In the genomic region with DNA sequence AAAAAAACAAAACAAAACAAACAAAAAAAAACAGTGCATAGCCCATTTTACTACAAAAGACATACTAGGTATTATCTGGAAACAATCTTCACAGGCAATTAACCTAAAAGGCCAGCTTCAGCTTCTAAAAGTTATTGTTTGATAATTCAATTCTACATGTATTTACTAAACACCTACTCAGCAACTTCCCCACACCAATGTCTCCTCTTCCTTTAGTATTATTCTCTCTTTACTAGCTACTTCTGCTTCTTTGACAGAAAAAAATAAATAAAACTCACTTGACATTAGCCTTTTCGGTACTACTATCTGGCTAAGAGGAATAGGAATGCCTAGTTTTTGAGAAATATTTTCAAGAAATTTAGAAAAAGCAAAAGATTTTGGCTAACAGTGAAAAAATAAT, we compare ENCODE assay signal across 15 cellular contexts. TPM values are rescaled to one million over a fixed set of nuclear protein-coding genes. Genes with fewer than 3 reads are reported as not detected.
DNase-seq lines count a peak whose midpoint lies in the region; ATAC-seq and TF ChIP-seq lines count a peak whose summit lies in the region.
"Had no signal": no experiment of that assay in that cellular context is flagged by ENCODE, and none has a peak within 500 bp of the region (broad histone marks: within the 10 kb centered on the region; RNA-seq: fewer than 3 reads in every experiment).

No MANE protein-coding gene starts in this region.

- H3K4me3 Mint-ChIP-seq in natural killer cell: no peak overlapping the region
- H3K4me3 Mint-ChIP-seq in natural killer cell treated with Interleukin-12 subunit alpha and Interleukin-12 subunit beta and Interleukin-15 and Interleukin-18, amount 100 ng/mL, for 72 hours: no peak overlapping the region
- no peak overlapping the region for H3K4me3 Mint-ChIP-seq in endodermal cell
- H3K4me3 Mint-ChIP-seq: activated CD8-positive, alpha-beta memory T cell treated with anti-CD3 and anti-CD28 coated beads, Interleukin-2, amount 10 ng/mL, durations not matched to agents 7 days and 5 days had no signal

- no peak for TF ChIP-seq CTCF in natural killer cell (IDR thresholded peaks at IDR 0.05)
- no peak for TF ChIP-seq CTCF in endodermal cell (conservative IDR thresholded peaks at IDR 0.05)
- no peak for TF ChIP-seq CTCF in GM13977 (IDR thresholded peaks at IDR 0.05; ENCODE audit: extremely low read depth, insufficient read depth, missing control alignments)
- TF ChIP-seq CTCF in WERI-Rb-1 (IDR thresholded peaks at IDR 0.05; ENCODE audit: low read depth, low read length): no peak

- H3K9ac ChIP-seq in endodermal cell (ENCODE audit: extremely low read depth, low read length, poor library complexity, severe bottlenecking): no peak overlapping the region

- intact Hi-C loops in natural killer cell (cut with micrococcal nuclease): no loop called here

- ATAC-seq in natural killer cell: no peak
- no peak for ATAC-seq in natural killer cell treated with Interleukin-12 subunit alpha and Interleukin-12 subunit beta and Interleukin-15 and Interleukin-18, amount 100 ng/mL, for 72 hours
- ATAC-seq: activated CD8-positive, alpha-beta memory T cell treated with anti-CD3 and anti-CD28 coated beads, Interleukin-2, amount 10 ng/mL, durations not matched to agents 7 days and 5 days; Right ventricle myocardium inferior; upper lobe of right lung had no signal

- H3K36me3 Mint-ChIP-seq in natural killer cell (no peaks in the 10 kb centered on the region), endodermal cell (ENCODE audit: low read depth) (no peaks in the 10 kb centered on the region)
- H3K36me3 Mint-ChIP-seq in natural killer cell treated with Interleukin-12 subunit alpha and Interleukin-12 subunit beta and Interleukin-15 and Interleukin-18, amount 100 ng/mL, for 72 hours: no peaks in the 10 kb centered on the region

- H3K27ac ChIP-seq in endodermal cell (ENCODE audit: low read depth, low read length) (no peak overlapping the region), WERI-Rb-1 (no peak overlapping the region)
- H3K27ac ChIP-seq: adrenal gland, upper lobe of right lung had no signal

- H3K4me1 ChIP-seq in endodermal cell (ENCODE audit: control insufficient read depth, insufficient read depth, low read length): peaks cover 4% of the 10 kb centered on the region

- no peaks in the 10 kb centered on the region for H3K27me3 ChIP-seq in endodermal cell (ENCODE audit: control insufficient read depth, insufficient read depth, low read length, poor library complexity, severe bottlenecking)
- H3K27me3 ChIP-seq in WERI-Rb-1 (ENCODE audit: insufficient read depth, low read depth, severe bottlenecking): no peaks in the 10 kb centered on the region
- H3K27me3 ChIP-seq: adrenal gland, upper lobe of right lung had no signal

- in situ Hi-C loops in GM13977 (cut with MboI; ENCODE audit: low pct_unique_long_range_greater_than_20kb, low sequenced_read_pairs, unreplicated experiment): no loop called here

- no peaks in the 10 kb centered on the region for H3K9me3 Mint-ChIP-seq in natural killer cell
- no peaks in the 10 kb centered on the region for H3K9me3 Mint-ChIP-seq in natural killer cell treated with Interleukin-12 subunit alpha and Interleukin-12 subunit beta and Interleukin-15 and Interleukin-18, amount 100 ng/mL, for 72 hours
- no peaks in the 10 kb centered on the region for H3K9me3 Mint-ChIP-seq in endodermal cell

- peaks cover 10% of the 10 kb centered on the region for H3K36me3 ChIP-seq in endodermal cell (ENCODE audit: control insufficient read depth, insufficient read depth, low read length)
- peaks cover 11% of the 10 kb centered on the region for H3K36me3 ChIP-seq in WERI-Rb-1
- H3K36me3 ChIP-seq: adrenal gland, upper lobe of right lung had no signal

- DNase-seq in natural killer cell (no peak), OCI-M1 (lab: John Stamatoyannopoulos, UW) (peak; percentile 23), endodermal cell (no peak), GM13977 (ENCODE audit: low spot score) (no peak), WERI-Rb-1 (no peak), NCI-H1092 (lab: John Stamatoyannopoulos, UW) (no peak), NCI-H446 (lab: John Stamatoyannopoulos, UW) (no peak)
- no peak for DNase-seq in natural killer cell treated with Interleukin-12 subunit alpha and Interleukin-12 subunit beta and Interleukin-15 and Interleukin-18, amount 100 ng/mL, for 72 hours (ENCODE audit: low spot score)
- DNase-seq: activated CD8-positive, alpha-beta memory T cell treated with anti-CD3 and anti-CD28 coated beads, Interleukin-2, amount 10 ng/mL, durations not matched to agents 7 days and 5 days; adrenal gland; cortex of kidney; IMR-90; NCI-H1694 treated with DMSO at 0.1 percent for 48 hours; upper lobe of right lung had no signal

- no peaks in the 10 kb centered on the region for H3K9me3 ChIP-seq in endodermal cell (ENCODE audit: control insufficient read depth, low read length)
- no peaks in the 10 kb centered on the region for H3K9me3 ChIP-seq in WERI-Rb-1 (ENCODE audit: severe bottlenecking)
- H3K9me3 ChIP-seq: adrenal gland, upper lobe of right lung had no signal

- peaks cover 46 to 54% of the 10 kb centered on the region in 2 donors for H3K4me1 Mint-ChIP-seq in natural killer cell
- peaks cover 36 to 44% of the 10 kb centered on the region in 2 donors for H3K4me1 Mint-ChIP-seq in natural killer cell treated with Interleukin-12 subunit alpha and Interleukin-12 subunit beta and Interleukin-15 and Interleukin-18, amount 100 ng/mL, for 72 hours (ENCODE audit: low read depth in 2 of 2)
- H3K4me1 Mint-ChIP-seq in endodermal cell: peaks cover 28% of the 10 kb centered on the region

- H3K27me3 Mint-ChIP-seq in natural killer cell (ENCODE audit: low read depth in 2 of 2) (no peaks in the 10 kb centered on the region), endodermal cell (ENCODE audit: insufficient read depth) (no peaks in the 10 kb centered on the region)
- no peaks in the 10 kb centered on the region for H3K27me3 Mint-ChIP-seq in natural killer cell treated with Interleukin-12 subunit alpha and Interleukin-12 subunit beta and Interleukin-15 and Interleukin-18, amount 100 ng/mL, for 72 hours
- H3K27me3 Mint-ChIP-seq: activated CD8-positive, alpha-beta memory T cell treated with anti-CD3 and anti-CD28 coated beads, Interleukin-2, amount 10 ng/mL, durations not matched to agents 7 days and 5 days had no signal

- H3K4me3 ChIP-seq in endodermal cell (ENCODE audit: low read length): peak overlapping the region; percentile 34
- H3K4me3 ChIP-seq in WERI-Rb-1 (ENCODE audit: low read depth, low read length): no peak overlapping the region
- H3K4me3 ChIP-seq: adrenal gland, upper lobe of right lung had no signal

- peak overlapping the region; percentile 66 to 97 for H3K27ac Mint-ChIP-seq in natural killer cell
- H3K27ac Mint-ChIP-seq in natural killer cell treated with Interleukin-12 subunit alpha and Interleukin-12 subunit beta and Interleukin-15 and Interleukin-18, amount 100 ng/mL, for 72 hours: no peak overlapping the region
- no peak overlapping the region for H3K27ac Mint-ChIP-seq in endodermal cell
- H3K27ac Mint-ChIP-seq: activated CD8-positive, alpha-beta memory T cell treated with anti-CD3 and anti-CD28 coated beads, Interleukin-2, amount 10 ng/mL, durations not matched to agents 7 days and 5 days had no signal

- WGBS in endodermal cell (ENCODE audit: insufficient coverage in 1 of 2, insufficient read length in 1 of 2), 2 experiments: 100% methylated on average over 1 of the region's 1 CpG

RNA-seq across cellular contexts. Expression of a gene that starts 2.8 kb away (rescaled TPM):
- total RNA-seq in natural killer cell (100 to 1,000 TPM; 113 to 119 (median 117) TPM), endodermal cell (100 to 1,000 TPM; 134 to 137 TPM)
- total RNA-seq in natural killer cell treated with Interleukin-12 subunit alpha and Interleukin-12 subunit beta and Interleukin-15 and Interleukin-18, amount 100 ng/mL, for 72 hours: 100 to 1,000 TPM in 1 of 2 donors, 10 to 100 TPM in 1; 73.0 to 104 TPM
- 82.4 TPM for polyA plus RNA-seq in endodermal cell (2013, experiment 1 of 2)
- polyA plus RNA-seq in endodermal cell (2013, experiment 2 of 2): 76.5 TPM

Comparison
In these comparisons a context has a peak if more than half of its experiments do, and no peak if none do; other contexts are left out.
1. H3K27ac Mint-ChIP-seq: peak in natural killer cell (2 of 2); none in natural killer cell treated with Interleukin-12 subunit alpha and Interleukin-12 subunit beta and Interleukin-15 and Interleukin-18, amount 100 ng/mL, for 72 hours (0 of 2) and endodermal cell (single experiment).